Comparison of ENCODE assay signal across 1 cellular context in genomic region chr2:181813963-181814565, GRCh38.
A peak's percentile ranks its signal among the peaks of the same experiment; 100 is the strongest.
TF ChIP-seq lines count a peak whose summit lies in the region.

No MANE protein-coding gene starts in this region.

TF ChIP-seq in K562, 482 proteins besides CTCF, POLR2A, EP300 and RAD21 (continued from another document):
- TF ChIP-seq ZMIZ1 (IDR thresholded peaks at IDR 0.05; ENCODE audit: low read depth in 2 of 2, low read length in 2 of 2), result no peak
- no peak for TF ChIP-seq TRIM24 (IDR thresholded peaks at IDR 0.05)
- TF ChIP-seq HDAC2 (IDR thresholded peaks at IDR 0.05), result no peak
- 0 out of 2 replicates have a peak, but pooled peaks have one; percentile 17 for TF ChIP-seq BHLHE40 (IDR thresholded peaks at IDR 0.05; ENCODE audit: low read length)
- peak; percentile 44; the same call in 1 of the 2 replicates for TF ChIP-seq NFIC (IDR thresholded peaks at IDR 0.05)
- TF ChIP-seq ZNF511 (CRISPR knock-in tag; IDR thresholded peaks at IDR 0.05), result no peak
- TF ChIP-seq PHF8 (IDR thresholded peaks at IDR 0.05; ENCODE audit: borderline replicate concordance, low read length), result no peak
- TF ChIP-seq SIN3A (IDR thresholded peaks at IDR 0.05; ENCODE audit: borderline replicate concordance in 2 of 2, control insufficient read depth in 1 of 2, low read depth in 2 of 2, low read length in 2 of 2), result no peak
- no peak for TF ChIP-seq ARHGAP35 (IDR thresholded peaks at IDR 0.05; ENCODE audit: partially characterized antibody)
- TF ChIP-seq MNT (conservative IDR thresholded peaks at IDR 0.05), result no peak
- no peak for TF ChIP-seq NCOA6 (IDR thresholded peaks at IDR 0.05)
- TF ChIP-seq SIN3B (IDR thresholded peaks at IDR 0.05; ENCODE audit: low read depth), result no peak
- peak; percentile 58; the same call in 1 of the 2 replicates for TF ChIP-seq ZNF766 (CRISPR knock-in tag; conservative IDR thresholded peaks at IDR 0.05)
- peak in 1 of 2 experiments; percentile 77; a peak in 1 of 4 replicates for TF ChIP-seq SRF (CRISPR knock-in tag; IDR thresholded peaks at IDR 0.05)
- no peak for TF ChIP-seq ZBTB7A (IDR thresholded peaks at IDR 0.05; ENCODE audit: borderline replicate concordance, control insufficient read depth, low read depth, low read length)
- no peak for TF ChIP-seq CHCHD3 (CRISPR knock-in tag; IDR thresholded peaks at IDR 0.05)
- no peak for TF ChIP-seq ZNF174 (CRISPR knock-in tag; IDR thresholded peaks at IDR 0.05)
- TF ChIP-seq PTBP1 (IDR thresholded peaks at IDR 0.05; ENCODE audit: low read depth, low read length), result no peak
- 0 out of 2 replicates have a peak, but pooled peaks have one; percentile 1 for TF ChIP-seq ZNF311 (CRISPR knock-in tag; IDR thresholded peaks at IDR 0.05)
- TF ChIP-seq MAZ (CRISPR knock-in tag; conservative IDR thresholded peaks at IDR 0.05 in 1 of 2, IDR thresholded peaks at IDR 0.05 in 1 of 2), result no peak
- no peak for TF ChIP-seq USF1 (CRISPR knock-in tag; IDR thresholded peaks at IDR 0.05)
- TF ChIP-seq ZNF583 (CRISPR knock-in tag; IDR thresholded peaks at IDR 0.05), result no peak
- TF ChIP-seq GABPA (tag; conservative IDR thresholded peaks at IDR 0.05; ENCODE audit: low read depth), result peak; percentile 37
- TF ChIP-seq TCF7L2 (IDR thresholded peaks at IDR 0.05; ENCODE audit: low read depth, low read length), result no peak
- TF ChIP-seq BCLAF1 (IDR thresholded peaks at IDR 0.05; ENCODE audit: borderline replicate concordance in 1 of 2, control insufficient read depth in 1 of 2, low read depth in 2 of 2, low read length in 1 of 2), result no peak
- no peak for TF ChIP-seq ZNF696 (CRISPR knock-in tag; conservative IDR thresholded peaks at IDR 0.05)
- TF ChIP-seq TBL1XR1 (IDR thresholded peaks at IDR 0.05; ENCODE audit: low read length in 2 of 2), result no peak
